Comparison of ENCODE assay signal across 17 cellular contexts in genomic region chr7:129394982-129395906, GRCh38. TPM values are rescaled to one million over a fixed set of nuclear protein-coding genes. Genes with fewer than 3 reads are reported as not detected.
A peak's percentile ranks its signal among the peaks of the same experiment; 100 is the strongest.
DNase-seq lines count a peak whose midpoint lies in the region; ATAC-seq, FAIRE-seq and TF ChIP-seq lines count a peak whose summit lies in the region.
"Had no signal": no experiment of that assay in that cellular context is flagged by ENCODE, and none has a peak within 500 bp of the region (broad histone marks: within the 10 kb centered on the region; RNA-seq: fewer than 3 reads in every experiment).

No MANE protein-coding gene starts in this region.

- ATAC-seq in right lobe of liver = peak; percentile 31 to 75 (median 47)
- no peak for ATAC-seq in HepG2
- no peak for ATAC-seq in HG03571 (IDR thresholded peaks at IDR 0.05; ENCODE audit: unreplicated experiment)
- no peak for ATAC-seq in GM21381 (IDR thresholded peaks at IDR 0.05; ENCODE audit: unreplicated experiment)

- no peaks in the 10 kb centered on the region for H3K27me3 Mint-ChIP-seq in dendritic cell treated with granulocyte-macrophage colony-stimulating factor and Interleukin-4, amounts not matched to agents 40 ng/mL and 50 ng/mL, for 4 days

- CTCF ChIA-PET in HepG2 (lab: Yijun Ruan, JAX; ENCODE audit: low intra/inter-chr PET ratio, low total read pairs) = no interaction called here

- H3K4me1 Mint-ChIP-seq in dendritic cell treated with granulocyte-macrophage colony-stimulating factor and Interleukin-4, amounts not matched to agents 40 ng/mL and 50 ng/mL, for 4 days (ENCODE audit: low read depth) = peaks cover 21% of the 10 kb centered on the region

- H3K4me3 Mint-ChIP-seq in dendritic cell treated with granulocyte-macrophage colony-stimulating factor and Interleukin-4, amounts not matched to agents 40 ng/mL and 50 ng/mL, for 4 days = no peak overlapping the region

- no peak overlapping the region for H3K4me2 ChIP-seq in HepG2 (ENCODE audit: low read depth, low read length)
- H3K4me2 ChIP-seq: KMS-11 had no signal

- TF ChIP-seq EP300 in HepG2 (IDR thresholded peaks at IDR 0.05; ENCODE audit: low read depth in 2 of 2, low read length in 2 of 2) = no peak
- TF ChIP-seq EP300 in HepG2 (CRISPR knock-in tag; IDR thresholded peaks at IDR 0.05; ENCODE audit: borderline replicate concordance) = no peak

- H3K27ac ChIP-seq in right lobe of liver (no peak overlapping the region), HepG2 (ENCODE audit: extremely low read length, insufficient read depth, low read length) (no peak overlapping the region), iPS-20b (ENCODE audit: low read length) (no peak overlapping the region), skeletal muscle tissue (ENCODE audit: low read depth, low read length) (peak overlapping the region; percentile 52)
- H3K27ac ChIP-seq: KMS-11 had no signal

- DNase-seq in right lobe of liver (no peak), HepG2 (ENCODE audit: low spot score) (no peak), iPS-NIHi7 (ENCODE audit: extremely low spot score) (no peak)
- DNase-seq: AML-193, DMS53, NCI-H1105, NCI-H187, NCI-H2171 treated with DMSO at 0.1 percent for 48 hours, NCI-H510A had no signal

- no peak for TF ChIP-seq RAD21 in HepG2 (CRISPR knock-in tag; IDR thresholded peaks at IDR 0.05)

- H3K9me3 ChIP-seq in right lobe of liver = no peaks in the 10 kb centered on the region
- no peaks in the 10 kb centered on the region for H3K9me3 ChIP-seq in HepG2 (ENCODE audit: low read length)
- H3K9me3 ChIP-seq in iPS-20b (ENCODE audit: insufficient read depth, low read depth, low read length) = no peaks in the 10 kb centered on the region
- no peaks in the 10 kb centered on the region for H3K9me3 ChIP-seq in skeletal muscle tissue (ENCODE audit: control insufficient read depth in 3 of 3, low read length in 3 of 3)

- FAIRE-seq in HepG2 (lab: Jason Lieb, UNC) = no peak
- FAIRE-seq: GM12891, RCC 7860 had no signal

- in situ Hi-C loops in HepG2 (cut with HindIII; ENCODE audit: extremely low pct_ligation_motif_present, low pct_unique_long_range_greater_than_20kb) = no loop called here

- POLR2A ChIA-PET in HepG2 (lab: Yijun Ruan, JAX) = no interaction called here

- H3K27me3 ChIP-seq in right lobe of liver (no peaks in the 10 kb centered on the region), HepG2 (ENCODE audit: control insufficient read depth in 1 of 2, insufficient read depth in 2 of 2, low read length in 2 of 2) (no peaks in the 10 kb centered on the region), iPS-20b (ENCODE audit: insufficient read depth, low read length) (no peaks in the 10 kb centered on the region), skeletal muscle tissue (ENCODE audit: control insufficient read depth in 3 of 3, insufficient read depth in 3 of 3, low read length in 3 of 3) (no peaks in the 10 kb centered on the region)

- H3K4me1 ChIP-seq in right lobe of liver = no peaks in the 10 kb centered on the region
- H3K4me1 ChIP-seq in HepG2 (ENCODE audit: insufficient read depth, low read length) = no peaks in the 10 kb centered on the region
- 0 out of 2 replicates have a peak, but pooled peaks cover 2% of the 10 kb centered on the region for H3K4me1 ChIP-seq in iPS-20b (ENCODE audit: insufficient read depth, low read length)
- H3K4me1 ChIP-seq in skeletal muscle tissue (ENCODE audit: control insufficient read depth in 3 of 3, insufficient read depth in 3 of 3, low read length in 3 of 3) = peaks cover 10 to 22% (median 19%) of the 10 kb centered on the region in 3 donors

- no peak for TF ChIP-seq CTCF in right lobe of liver (IDR thresholded peaks at IDR 0.05)
- no peak for TF ChIP-seq CTCF in HepG2 (CRISPR knock-in tag; IDR thresholded peaks at IDR 0.05)

- H3K9me3 Mint-ChIP-seq in dendritic cell treated with granulocyte-macrophage colony-stimulating factor and Interleukin-4, amounts not matched to agents 40 ng/mL and 50 ng/mL, for 4 days = no peaks in the 10 kb centered on the region

- intact Hi-C loops in right lobe of liver (cut with DNase I) (no loop called here), HepG2 (cut with micrococcal nuclease; ENCODE audit: unreplicated experiment) (no loop called here)
- intact Hi-C loops in dendritic cell treated with granulocyte-macrophage colony-stimulating factor and Interleukin-4, amounts not matched to agents 40 ng/mL and 50 ng/mL, for 4 days (cut with micrococcal nuclease) = no loop called here

- no peaks in the 10 kb centered on the region for H4K20me1 ChIP-seq in HepG2 (ENCODE audit: insufficient read depth, low read length)

- H3K9ac ChIP-seq in HepG2 (ENCODE audit: insufficient read depth, low read depth, low read length) = no peak overlapping the region
- H3K9ac ChIP-seq in iPS-20b (ENCODE audit: low read depth, low read length) = peak overlapping the region; percentile 24; the same call in 1 of the 2 replicates
- H3K9ac ChIP-seq in skeletal muscle tissue (ENCODE audit: low read depth in 1 of 3, low read length in 3 of 3) = no peak overlapping the region
- H3K9ac ChIP-seq: KMS-11 had no signal

- BruUV-seq in HepG2 (replicated peaks; lab: Mats Ljungman, UMichigan) = no TSS peak

- 95% methylated on average over 4 of the region's 4 CpGs for WGBS in right lobe of liver (ENCODE audit: insufficient coverage, low coverage, low lambda C conversion rate, missing lambda C conversion rate)
- WGBS in HepG2 (ENCODE audit: low lambda C conversion rate) = 89% methylated on average over 4 of the region's 4 CpGs

- no peak overlapping the region for H2AFZ ChIP-seq in HepG2 (ENCODE audit: low read length)

- peaks cover 22% of the 10 kb centered on the region for H3K36me3 Mint-ChIP-seq in dendritic cell treated with granulocyte-macrophage colony-stimulating factor and Interleukin-4, amounts not matched to agents 40 ng/mL and 50 ng/mL, for 4 days (ENCODE audit: low read depth)

- H3K4me3 ChIP-seq in right lobe of liver (no peak overlapping the region), HepG2 (replicated peaks in 1 of 3; ENCODE audit: insufficient read depth in 1 of 3, low read depth in 2 of 3, low read length in 3 of 3) (no peak overlapping the region), iPS-20b (ENCODE audit: low read length) (no peak overlapping the region), skeletal muscle tissue (ENCODE audit: low read length in 3 of 3) (no peak overlapping the region)

- H3K36me3 ChIP-seq in right lobe of liver = peaks cover 0 to 5% (median 0%) of the 10 kb centered on the region in 4 donors
- H3K36me3 ChIP-seq in HepG2 (replicated peaks in 1 of 2; ENCODE audit: control insufficient read depth in 1 of 2, insufficient read depth in 2 of 2, low read length in 2 of 2) = 0 out of 5 replicates have a peak, but pooled peaks cover 0 to 3% of the 10 kb centered on the region in 2 experiments
- H3K36me3 ChIP-seq in iPS-20b (ENCODE audit: insufficient read depth, low read depth, low read length) = peaks cover 13% of the 10 kb centered on the region
- peaks cover 0 to 5% (median 0%) of the 10 kb centered on the region in 3 donors for H3K36me3 ChIP-seq in skeletal muscle tissue (ENCODE audit: control insufficient read depth in 3 of 3, insufficient read depth in 3 of 3, low read length in 3 of 3)

- H3K27ac Mint-ChIP-seq in dendritic cell treated with granulocyte-macrophage colony-stimulating factor and Interleukin-4, amounts not matched to agents 40 ng/mL and 50 ng/mL, for 4 days = peak overlapping the region; percentile 45

- TF ChIP-seq POLR2A in right lobe of liver (IDR thresholded peaks at IDR 0.05) (no peak), HepG2 (IDR thresholded peaks at IDR 0.05; ENCODE audit: insufficient read depth in 1 of 2, low read depth in 2 of 2, low read length in 2 of 2) (no peak)

- no peaks in the 10 kb centered on the region for H3K79me2 ChIP-seq in HepG2 (ENCODE audit: insufficient read depth, low read length)

TF ChIP-seq in HepG2, 621 proteins besides CTCF, POLR2A, EP300 and RAD21 (continues in another document):
- TF ChIP-seq TFE3 (CRISPR knock-in tag; IDR thresholded peaks at IDR 0.05) (no peak), HHEX (CRISPR knock-in tag; IDR thresholded peaks at IDR 0.05) (no peak), MTF1 (CRISPR knock-in tag; IDR thresholded peaks at IDR 0.05) (no peak)

RNA-seq across cellular contexts. Expression of gene STRIP2, which starts 39.0 kb away (rescaled TPM):
- total RNA-seq in right lobe of liver (under 1 TPM; 0.24 to 0.86 (median 0.42) TPM), HepG2 (2016; rRNA removed; fragmentation: Illumina TruSeq; extraction: Trizol) (3.8 and 8.2 TPM in 2 replicates), skeletal muscle tissue (5.2 TPM)
- total RNA-seq in HepG2 (2016; cell fraction: cytosol; rRNA removed; fragmentation: Illumina TruSeq; extraction: Trizol; ENCODE audit: low read depth) = 0.71 and 0.97 TPM in 2 replicates
- 3.5 and 7.5 TPM in 2 replicates for total RNA-seq in HepG2 (2016; cell fraction: insoluble cytoplasmic fraction; rRNA removed; fragmentation: Illumina TruSeq; extraction: Trizol)
- 1.2 and 1.4 TPM in 2 replicates for total RNA-seq in HepG2 (2016; cell fraction: membrane; rRNA removed; fragmentation: Illumina TruSeq; extraction: Trizol)
- total RNA-seq in HepG2 (2016; cell fraction: nucleus; rRNA removed; fragmentation: Illumina TruSeq; extraction: Trizol) = 14.1 and 16.6 TPM in 2 replicates
- 3.6 and 3.9 TPM in 2 replicates for polyA plus RNA-seq in HepG2 (2011; rRNA removed)
- polyA plus RNA-seq in HepG2 (2011; cell fraction: cytosol; rRNA removed) = 0.67 and 0.81 TPM in 2 replicates
- 11.8 and 16.8 TPM in 2 replicates for polyA plus RNA-seq in HepG2 (2011; cell fraction: nucleus; rRNA removed)
- polyA plus RNA-seq in HepG2 (2012) = 1.4 and 2.1 TPM in 2 replicates
- 0.27 and 0.29 TPM in 2 replicates for polyA plus RNA-seq in HepG2 (2016; cell fraction: cytosol; fragmentation: Illumina TruSeq; extraction: Trizol; ENCODE audit: low read depth)
- 2.0 and 2.9 TPM in 2 replicates for polyA plus RNA-seq in HepG2 (2016; cell fraction: insoluble cytoplasmic fraction; fragmentation: Illumina TruSeq; extraction: Trizol; ENCODE audit: low read depth)
- polyA plus RNA-seq in HepG2 (2016; cell fraction: membrane; fragmentation: Illumina TruSeq; extraction: Trizol; ENCODE audit: low read depth) = 0.64 and 0.73 TPM in 2 replicates
- polyA plus RNA-seq in HepG2 (2016; cell fraction: nucleus; fragmentation: Illumina TruSeq; extraction: Trizol; ENCODE audit: insufficient read depth, low read depth) = 29.1 and 31.2 TPM in 2 replicates
- 2.4 and 13.2 TPM in 2 replicates for polyA minus RNA-seq in HepG2 (2011; rRNA and poly(A)+ RNA removed; ENCODE audit: low replicate concordance)
- polyA minus RNA-seq in HepG2 (2011; cell fraction: cytosol; rRNA and poly(A)+ RNA removed) = 0.97 and 1.2 TPM in 2 replicates
- polyA minus RNA-seq in HepG2 (2011; cell fraction: nucleus; rRNA and poly(A)+ RNA removed) = 5.3 and 5.7 TPM in 2 replicates

Comparison
In these comparisons a context has a peak if more than half of its experiments do, and no peak if none do; other contexts are left out.
1. ATAC-seq: peak in right lobe of liver (4 of 4); none in HepG2 (single experiment), HG03571 (single experiment) and GM21381 (single experiment).